Comparison of ENCODE assay signal across 1 cellular context in the genomic region with DNA sequence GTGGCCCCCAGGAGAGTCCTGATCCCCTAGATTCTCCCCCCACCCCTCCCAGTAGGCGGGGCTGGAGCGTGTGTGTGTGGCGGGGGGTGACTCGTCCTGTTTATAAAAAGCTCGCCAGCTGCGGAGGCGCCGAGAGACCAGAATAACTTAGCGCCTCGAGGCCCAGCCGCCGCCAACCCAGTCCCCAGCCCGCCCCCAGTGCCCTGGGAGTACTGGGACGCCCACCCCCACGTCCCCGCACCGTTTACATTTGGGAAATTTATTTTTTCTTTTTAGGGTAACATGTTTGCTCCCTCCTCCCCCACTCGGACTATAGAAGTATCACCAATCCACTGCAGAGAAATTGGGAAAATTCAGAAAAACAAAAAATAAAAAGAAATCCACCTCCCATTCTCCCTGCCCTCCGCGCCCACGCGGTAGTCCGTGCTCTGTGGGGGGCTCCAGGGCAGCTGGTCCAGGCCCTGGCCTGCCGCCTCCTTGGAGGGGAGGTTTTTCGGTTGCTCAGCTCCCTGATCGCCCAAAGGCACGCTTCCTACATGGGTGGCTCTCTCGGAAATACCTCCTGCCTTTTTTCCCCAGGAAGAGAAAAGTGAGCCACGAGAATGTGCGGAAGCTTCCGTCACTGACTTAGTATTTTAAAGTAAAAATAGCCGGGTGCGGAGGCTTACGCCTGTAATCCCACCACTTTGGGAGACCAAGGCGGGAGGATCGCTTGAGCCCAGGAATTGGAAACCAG.
TF ChIP-seq lines count a peak whose summit lies in the region.

No MANE protein-coding gene starts in this region.

TF ChIP-seq in liver, 16 proteins besides CTCF, POLR2A, EP300 and RAD21 (continued from another document):
- TF ChIP-seq, protein P1, sequence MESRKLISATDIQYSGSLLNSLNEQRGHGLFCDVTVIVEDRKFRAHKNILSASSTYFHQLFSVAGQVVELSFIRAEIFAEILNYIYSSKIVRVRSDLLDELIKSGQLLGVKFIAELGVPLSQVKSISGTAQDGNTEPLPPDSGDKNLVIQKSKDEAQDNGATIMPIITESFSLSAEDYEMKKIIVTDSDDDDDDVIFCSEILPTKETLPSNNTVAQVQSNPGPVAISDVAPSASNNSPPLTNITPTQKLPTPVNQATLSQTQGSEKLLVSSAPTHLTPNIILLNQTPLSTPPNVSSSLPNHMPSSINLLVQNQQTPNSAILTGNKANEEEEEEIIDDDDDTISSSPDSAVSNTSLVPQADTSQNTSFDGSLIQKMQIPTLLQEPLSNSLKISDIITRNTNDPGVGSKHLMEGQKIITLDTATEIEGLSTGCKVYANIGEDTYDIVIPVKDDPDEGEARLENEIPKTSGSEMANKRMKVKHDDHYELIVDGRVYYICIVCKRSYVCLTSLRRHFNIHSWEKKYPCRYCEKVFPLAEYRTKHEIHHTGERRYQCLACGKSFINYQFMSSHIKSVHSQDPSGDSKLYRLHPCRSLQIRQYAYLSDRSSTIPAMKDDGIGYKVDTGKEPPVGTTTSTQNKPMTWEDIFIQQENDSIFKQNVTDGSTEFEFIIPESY (IDR thresholded peaks at IDR 0.05), result no peak
- TF ChIP-seq, protein P2, sequence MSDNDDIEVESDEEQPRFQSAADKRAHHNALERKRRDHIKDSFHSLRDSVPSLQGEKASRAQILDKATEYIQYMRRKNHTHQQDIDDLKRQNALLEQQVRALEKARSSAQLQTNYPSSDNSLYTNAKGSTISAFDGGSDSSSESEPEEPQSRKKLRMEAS (IDR thresholded peaks at IDR 0.05), result no peak
TF ChIP-seq in liver: peak in this region for 0.
